Comparison of ENCODE assay signal across 9 cellular contexts in the genomic region with DNA sequence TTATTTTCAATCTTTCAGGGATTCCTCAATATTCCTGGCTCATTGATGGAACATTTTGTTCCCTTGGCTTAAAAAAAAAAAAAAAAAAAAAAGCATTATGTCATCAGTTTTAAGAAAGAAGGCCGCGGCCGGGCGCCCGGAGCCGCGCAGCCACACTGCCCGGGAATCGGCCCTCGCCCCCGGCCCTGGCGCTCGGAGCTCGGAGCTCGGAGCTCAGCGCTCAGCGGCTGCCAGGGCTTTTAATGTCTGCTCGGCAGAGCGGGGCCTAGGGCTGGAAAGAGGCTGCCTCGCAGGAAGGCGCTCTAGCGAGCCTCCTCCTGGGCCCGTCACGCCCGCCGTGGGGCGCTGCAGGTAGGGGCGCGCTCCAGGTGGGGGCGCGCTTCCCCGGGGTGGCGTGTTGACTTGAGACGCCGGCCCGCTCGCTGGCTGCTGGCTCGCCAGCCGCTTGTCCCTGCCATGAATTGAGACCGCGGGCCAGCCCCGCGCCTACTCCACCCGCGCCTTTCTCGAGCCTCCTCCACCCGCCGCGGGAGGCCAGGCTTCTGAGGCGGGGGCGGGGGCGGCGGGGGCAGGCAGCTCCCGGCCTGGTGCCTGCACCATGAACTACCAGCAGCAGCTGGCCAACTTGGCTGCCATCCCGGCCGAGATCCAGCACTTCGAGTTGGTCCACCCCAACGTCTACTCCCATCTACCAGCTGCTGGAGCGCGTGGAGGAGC. TPM values are rescaled to one million over a fixed set of nuclear protein-coding genes. Genes with fewer than 3 reads are reported as not detected.
DNase-seq lines count a peak whose midpoint lies in the region; TF ChIP-seq lines count a peak whose summit lies in the region.
"Had no signal": no experiment of that assay in that cellular context is flagged by ENCODE, and none has a peak within 500 bp of the region (broad histone marks: within the 10 kb centered on the region; RNA-seq: fewer than 3 reads in every experiment).

No MANE protein-coding gene starts in this region.

- H3K9me2 ChIP-seq in OCI-LY1 (ENCODE audit: low read depth, low read length) = no peaks in the 10 kb centered on the region
- no peaks in the 10 kb centered on the region for H3K9me2 ChIP-seq in neural cell (ENCODE audit: insufficient read depth, low read length)

- H3K9ac ChIP-seq in OCI-LY1 (ENCODE audit: low read length) (no peak overlapping the region), fibroblast of lung (ENCODE audit: insufficient read depth, low read length) (no peak overlapping the region), neural cell (ENCODE audit: low read length) (no peak overlapping the region)

- peaks cover 0 to 1% of the 10 kb centered on the region in 2 donors for H3K36me3 Mint-ChIP-seq in CD4-positive, alpha-beta memory T cell

- no peak for TF ChIP-seq EP300 in neural cell (conservative IDR thresholded peaks at IDR 0.05; ENCODE audit: poor library complexity, severe bottlenecking)

- CTCF ChIA-PET in CD4-positive, alpha-beta memory T cell (lab: Charles Lee; ENCODE audit: partially characterized antibody) = interaction anchor here (0.7 kb wide), 1 partner anchor 232 kb away, joined by 5 read pairs; no protein-coding TSS in a partner anchor

- peak; percentile 49 for DNase-seq in NCI-H82 (lab: John Stamatoyannopoulos, UW)
- DNase-seq in NCI-H82 treated with DMSO at 0.1 percent for 48 hours (lab: John Stamatoyannopoulos, UW; ENCODE audit: unreplicated experiment) = no peak
- peak; percentile 40 to 42 for DNase-seq in fibroblast of lung (ENCODE audit: low read depth in 2 of 2)
- no peak for DNase-seq in CD4-positive, alpha-beta memory T cell
- no peak for DNase-seq in T-helper 9 cell
- DNase-seq in activated CD4-positive, alpha-beta T cell treated with anti-CD3 and anti-CD28 coated beads for 4 hours = no peak
- DNase-seq: DND-41 had no signal

- intact Hi-C loops in CD4-positive, alpha-beta memory T cell (cut with micrococcal nuclease) = no loop called here

- H3K4me2 ChIP-seq in OCI-LY1 (ENCODE audit: low read length) (no peak overlapping the region), fibroblast of lung (ENCODE audit: extremely low read depth, insufficient read depth, low read length) (peak overlapping the region; percentile 4), neural cell (ENCODE audit: low read length) (no peak overlapping the region)

- no peaks in the 10 kb centered on the region for H3K79me2 ChIP-seq in OCI-LY1 (ENCODE audit: insufficient read depth, low read length)
- no peaks in the 10 kb centered on the region for H3K79me2 ChIP-seq in fibroblast of lung (ENCODE audit: control insufficient read depth, insufficient read depth, low read length)
- no peaks in the 10 kb centered on the region for H3K79me2 ChIP-seq in neural cell (replicated peaks; ENCODE audit: insufficient read depth, low read length)

- peaks cover 0 to 2% (median under 1%) of the 10 kb centered on the region in 4 donors for H3K4me1 Mint-ChIP-seq in CD4-positive, alpha-beta memory T cell

- H3K27me3 Mint-ChIP-seq in CD4-positive, alpha-beta memory T cell = peaks cover 34 to 36% of the 10 kb centered on the region in 2 donors

- TF ChIP-seq RAD21 in neural cell (conservative IDR thresholded peaks at IDR 0.05) = no peak

- H3K9me3 Mint-ChIP-seq in CD4-positive, alpha-beta memory T cell = peaks cover 0 to 3% (median 0%) of the 10 kb centered on the region in 8 donors

- H2AFZ ChIP-seq in OCI-LY1 (ENCODE audit: low read length) (no peak overlapping the region), fibroblast of lung (ENCODE audit: low read length) (no peak overlapping the region), neural cell (ENCODE audit: low read depth, low read length) (no peak overlapping the region)

- H3K27me3 ChIP-seq in OCI-LY1 (ENCODE audit: insufficient read depth, low read length) (peaks cover 4% of the 10 kb centered on the region), fibroblast of lung (ENCODE audit: control insufficient read depth, insufficient read depth, low read length) (no peaks in the 10 kb centered on the region), neural cell (ENCODE audit: insufficient read depth, low read depth, low read length) (no peaks in the 10 kb centered on the region)
- H3K27me3 ChIP-seq in CD4-positive, alpha-beta memory T cell (ENCODE audit: insufficient read depth, low read length) = peaks cover 9% of the 10 kb centered on the region

- H4K20me1 ChIP-seq in OCI-LY1 (ENCODE audit: insufficient read depth, low read length) = no peaks in the 10 kb centered on the region
- H4K20me1 ChIP-seq in fibroblast of lung (ENCODE audit: control insufficient read depth, extremely low read depth, insufficient read depth, low read length) = no peaks in the 10 kb centered on the region
- H4K20me1 ChIP-seq in neural cell (ENCODE audit: insufficient read depth) = no peaks in the 10 kb centered on the region

- H3K36me3 ChIP-seq in OCI-LY1 (ENCODE audit: insufficient read depth, low read length) (no peaks in the 10 kb centered on the region), fibroblast of lung (ENCODE audit: control insufficient read depth, insufficient read depth, low read length) (no peaks in the 10 kb centered on the region), neural cell (ENCODE audit: insufficient read depth, low read length) (no peaks in the 10 kb centered on the region)
- H3K36me3 ChIP-seq in CD4-positive, alpha-beta memory T cell (ENCODE audit: insufficient read depth, low read length) = no peaks in the 10 kb centered on the region

- POLR2A ChIA-PET in CD4-positive, alpha-beta memory T cell (lab: Charles Lee; ENCODE audit: partially characterized antibody) = no interaction called here

- no peaks in the 10 kb centered on the region for H3K4me1 ChIP-seq in OCI-LY1 (ENCODE audit: insufficient read depth, low read length, severe bottlenecking)
- H3K4me1 ChIP-seq in fibroblast of lung (ENCODE audit: control insufficient read depth, extremely low read depth, insufficient read depth, low read length) = no peaks in the 10 kb centered on the region
- H3K4me1 ChIP-seq in CD4-positive, alpha-beta memory T cell (ENCODE audit: insufficient read depth, low read length) = no peaks in the 10 kb centered on the region

- no peak overlapping the region for H3K27ac Mint-ChIP-seq in CD4-positive, alpha-beta memory T cell

- peak overlapping the region in 1 of 8 donors; percentile 35 for H3K4me3 Mint-ChIP-seq in CD4-positive, alpha-beta memory T cell

- TF ChIP-seq CTCF in OCI-LY1 (IDR thresholded peaks at IDR 0.05; ENCODE audit: low read length) (peak; percentile 22; the same call in 1 of the 2 replicates), fibroblast of lung (conservative IDR thresholded peaks at IDR 0.05 in 1 of 2, IDR thresholded peaks at IDR 0.05 in 1 of 2; ENCODE audit: low read depth in 1 of 2, low read length in 2 of 2) (peak; percentile 25 to 34), neural cell (IDR thresholded peaks at IDR 0.05; ENCODE audit: poor library complexity, severe bottlenecking) (no peak)

- H3F3A ChIP-seq in OCI-LY1 (ENCODE audit: insufficient read depth, low read length) (no peaks in the 10 kb centered on the region), neural cell (ENCODE audit: insufficient read depth, low read length, poor library complexity, severe bottlenecking) (no peaks in the 10 kb centered on the region)

- H3K27ac ChIP-seq in OCI-LY1 (ENCODE audit: low read depth, low read length, poor library complexity, severe bottlenecking) (no peak overlapping the region), fibroblast of lung (ENCODE audit: insufficient read depth, low read length) (no peak overlapping the region), neural cell (ENCODE audit: low read length) (no peak overlapping the region)
- H3K27ac ChIP-seq in CD4-positive, alpha-beta memory T cell (ENCODE audit: low read depth, low read length) = no peak overlapping the region

- H3K9me3 ChIP-seq in OCI-LY1 (ENCODE audit: low read length) = no peaks in the 10 kb centered on the region
- no peaks in the 10 kb centered on the region for H3K9me3 ChIP-seq in fibroblast of lung (ENCODE audit: control insufficient read depth, insufficient read depth, low read depth, low read length)
- H3K9me3 ChIP-seq in neural cell (ENCODE audit: low read length) = no peaks in the 10 kb centered on the region
- no peaks in the 10 kb centered on the region for H3K9me3 ChIP-seq in CD4-positive, alpha-beta memory T cell (ENCODE audit: control insufficient read depth in 1 of 2, low read length in 2 of 2)

- no peak overlapping the region for H3K4me3 ChIP-seq in OCI-LY1 (ENCODE audit: low read depth, low read length, poor library complexity, severe bottlenecking)
- peak overlapping the region in 2 of 4 experiments; percentile 48 to 50 for H3K4me3 ChIP-seq in fibroblast of lung (replicated peaks in 1 of 4; ENCODE audit: control extremely low read depth in 1 of 4, insufficient read depth in 1 of 4, low read depth in 3 of 4, low read length in 4 of 4)
- H3K4me3 ChIP-seq in neural cell (ENCODE audit: low read length) = peak overlapping the region; percentile 21
- H3K4me3 ChIP-seq in CD4-positive, alpha-beta memory T cell (ENCODE audit: low read length in 2 of 2) = no peak overlapping the region

TF ChIP-seq in neural cell, 6 proteins besides CTCF, POLR2A, EP300 and RAD21:
- TF ChIP-seq EZH2 (IDR thresholded peaks at IDR 0.05; ENCODE audit: borderline replicate concordance, insufficient read depth, low read length, poor library complexity, severe bottlenecking) (no peak), SMC3 (conservative IDR thresholded peaks at IDR 0.05; ENCODE audit: poor library complexity) (no peak), MXI1 (conservative IDR thresholded peaks at IDR 0.05; ENCODE audit: poor library complexity, severe bottlenecking) (no peak), POLR2AphosphoS5 (IDR thresholded peaks at IDR 0.05) (no peak)
TF ChIP-seq in neural cell: peak in this region for 0.

RNA-seq across cellular contexts. Expression of gene TDRD5, which starts 5.4 kb away (rescaled TPM):
- not detected in 2 replicates for total RNA-seq in fibroblast of lung
- polyA plus RNA-seq in fibroblast of lung (not detected in 2 replicates), neural cell (not detected in 2 replicates)
- not detected in 2 replicates for polyA plus RNA-seq in fibroblast of lung (2012)
- polyA minus RNA-seq in fibroblast of lung (ENCODE audit: low replicate concordance) (not detected in 2 replicates), neural cell (0.23 and 0.24 TPM in 2 replicates)
- not detected for total RNA-seq in CD4-positive, alpha-beta memory T cell
- not detected for polyA plus RNA-seq in CD4-positive, alpha-beta memory T cell

RNA-seq across cellular contexts. Expression of gene NPHS2, which starts 10.5 kb away (rescaled TPM):
- not detected in 2 replicates for total RNA-seq in fibroblast of lung
- polyA plus RNA-seq in fibroblast of lung (not detected in 2 replicates), neural cell (not detected in 2 replicates)
- not detected in 2 replicates for polyA plus RNA-seq in fibroblast of lung (2012)
- polyA minus RNA-seq in fibroblast of lung (ENCODE audit: low replicate concordance) (not detected in 2 replicates), neural cell (not detected in 2 replicates)
- total RNA-seq in CD4-positive, alpha-beta memory T cell = not detected
- polyA plus RNA-seq in CD4-positive, alpha-beta memory T cell = not detected

Comparison
In these comparisons a context has a peak if more than half of its experiments do, and no peak if none do; other contexts are left out.
1. DNase-seq: peak in NCI-H82 (single experiment) and fibroblast of lung (2 of 2); none in NCI-H82 treated with DMSO at 0.1 percent for 48 hours (single experiment), CD4-positive, alpha-beta memory T cell (0 of 5), T-helper 9 cell (single experiment) and activated CD4-positive, alpha-beta T cell treated with anti-CD3 and anti-CD28 coated beads for 4 hours (0 of 2).